Comparison of ENCODE assay signal across 19 cellular contexts in the genomic region with DNA sequence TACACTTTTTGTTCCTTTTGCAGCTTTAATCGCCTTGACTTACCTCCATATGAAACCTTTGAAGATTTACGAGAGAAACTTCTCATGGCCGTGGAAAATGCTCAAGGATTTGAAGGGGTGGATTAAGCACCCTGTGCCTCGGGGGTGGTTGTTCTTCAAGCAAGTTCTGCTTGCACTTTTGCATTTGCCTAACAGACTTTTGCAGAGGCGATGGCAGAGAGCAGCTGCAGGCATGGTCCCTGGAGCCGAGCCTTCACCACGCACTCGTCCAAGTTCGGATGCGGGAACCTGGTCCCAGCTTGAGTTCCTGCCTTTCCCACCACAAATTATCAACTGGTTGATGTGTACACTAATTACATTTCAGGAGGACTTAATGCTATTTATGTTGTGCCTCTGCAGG.
"Had no signal": no experiment of that assay in that cellular context is flagged by ENCODE, and none has a peak within 500 bp of the region (broad histone marks: within the 10 kb centered on the region; RNA-seq: fewer than 3 reads in every experiment).

No MANE protein-coding gene starts in this region.

- H3K27ac ChIP-seq: foreskin keratinocyte, heart left ventricle, prostate gland, stomach, thoracic aorta had no signal

- H3K4me3 ChIP-seq: heart left ventricle, prostate gland, stomach, thoracic aorta had no signal

- H3K36me3 ChIP-seq: thoracic aorta had no signal

- H3K36me3 Mint-ChIP-seq: immature natural killer cell; natural killer cell treated with Interleukin-12 subunit alpha and Interleukin-12 subunit beta and Interleukin-15 and Interleukin-18, amount 100 ng/mL, for 72 hours had no signal

- FAIRE-seq: bronchial epithelial cell, TTC549 had no signal

- H3K4me1 ChIP-seq: foreskin keratinocyte had no signal

- H3K9me3 ChIP-seq: heart left ventricle, prostate gland, stomach, thoracic aorta had no signal

- H3K27me3 Mint-ChIP-seq: activated CD4-positive, alpha-beta T cell treated with anti-CD3 and anti-CD28 coated beads, Interleukin-2, amount 10 ng/mL, durations not matched to agents 24 days and 14 days; activated naive CD8-positive, alpha-beta T cell treated with anti-CD3 and anti-CD28 coated beads, Interleukin-2, amount 50 U/mL, for 24 hours; dendritic cell treated with granulocyte-macrophage colony-stimulating factor and Interleukin-4, amounts not matched to agents 40 ng/mL and 50 ng/mL, for 4 days; natural killer cell treated with Interleukin-12 subunit alpha and Interleukin-12 subunit beta and Interleukin-15 and Interleukin-18, amount 100 ng/mL, for 72 hours had no signal

- H3K27ac Mint-ChIP-seq: activated CD4-positive, alpha-beta T cell treated with anti-CD3 and anti-CD28 coated beads, Interleukin-2, amount 10 ng/mL, durations not matched to agents 24 days and 14 days; activated CD8-positive, alpha-beta T cell treated with anti-CD3 and anti-CD28 coated beads, Interleukin-2, amount 10 ng/mL, durations not matched to agents 7 days and 5 days; activated naive CD8-positive, alpha-beta T cell treated with anti-CD3 and anti-CD28 coated beads, Interleukin-2, amount 50 U/mL, for 24 hours; dendritic cell treated with granulocyte-macrophage colony-stimulating factor and Interleukin-4, amounts not matched to agents 40 ng/mL and 50 ng/mL, for 4 days; immature natural killer cell; natural killer cell treated with Interleukin-12 subunit alpha and Interleukin-12 subunit beta and Interleukin-15 and Interleukin-18, amount 100 ng/mL, for 72 hours had no signal

- DNase-seq: activated CD4-positive, alpha-beta T cell treated with anti-CD3 and anti-CD28 coated beads, Interleukin-2, amount 10 ng/mL, durations not matched to agents 24 days and 14 days; activated CD4-positive, CD25-positive, alpha-beta regulatory T cell; activated CD8-positive, alpha-beta memory T cell treated with anti-CD3 and anti-CD28 coated beads, Interleukin-2, amount 50 U/mL, for 4 hours; activated CD8-positive, alpha-beta T cell treated with anti-CD3 and anti-CD28 coated beads, Interleukin-2, amount 10 ng/mL, durations not matched to agents 7 days and 5 days; activated naive CD4-positive, alpha-beta T cell; activated naive CD8-positive, alpha-beta T cell treated with anti-CD3 and anti-CD28 coated beads, Interleukin-2, amount 50 U/mL, for 24 hours; aorta; effector memory CD4-positive, alpha-beta T cell; foreskin keratinocyte; heart left ventricle; immature natural killer cell; stomach had no signal

- H3K27me3 ChIP-seq: foreskin keratinocyte, heart left ventricle, stomach had no signal

- H3K4me1 Mint-ChIP-seq: immature natural killer cell had no signal

- H3K9me3 Mint-ChIP-seq: activated CD4-positive, alpha-beta T cell treated with anti-CD3 and anti-CD28 coated beads, Interleukin-2, amount 10 ng/mL, durations not matched to agents 24 days and 14 days; activated naive CD8-positive, alpha-beta T cell treated with anti-CD3 and anti-CD28 coated beads, Interleukin-2, amount 50 U/mL, for 24 hours; dendritic cell treated with granulocyte-macrophage colony-stimulating factor and Interleukin-4, amounts not matched to agents 40 ng/mL and 50 ng/mL, for 4 days; immature natural killer cell; natural killer cell treated with Interleukin-12 subunit alpha and Interleukin-12 subunit beta and Interleukin-15 and Interleukin-18, amount 100 ng/mL, for 72 hours had no signal

- H3K4me3 Mint-ChIP-seq: activated CD4-positive, alpha-beta T cell treated with anti-CD3 and anti-CD28 coated beads, Interleukin-2, amount 10 ng/mL, durations not matched to agents 24 days and 14 days; activated CD8-positive, alpha-beta T cell treated with anti-CD3 and anti-CD28 coated beads, Interleukin-2, amount 10 ng/mL, durations not matched to agents 7 days and 5 days; activated naive CD8-positive, alpha-beta T cell treated with anti-CD3 and anti-CD28 coated beads, Interleukin-2, amount 50 U/mL, for 24 hours; dendritic cell treated with granulocyte-macrophage colony-stimulating factor and Interleukin-4, amounts not matched to agents 40 ng/mL and 50 ng/mL, for 4 days; immature natural killer cell; natural killer cell treated with Interleukin-12 subunit alpha and Interleukin-12 subunit beta and Interleukin-15 and Interleukin-18, amount 100 ng/mL, for 72 hours had no signal

- ATAC-seq: activated CD8-positive, alpha-beta T cell treated with anti-CD3 and anti-CD28 coated beads, Interleukin-2, amount 10 ng/mL, durations not matched to agents 7 days and 5 days; activated naive CD8-positive, alpha-beta T cell treated with anti-CD3 and anti-CD28 coated beads, Interleukin-2, amount 50 U/mL, for 24 hours; foreskin keratinocyte; heart left ventricle; natural killer cell treated with Interleukin-12 subunit alpha and Interleukin-12 subunit beta and Interleukin-15 and Interleukin-18, amount 100 ng/mL, for 72 hours; sciatic nerve had no signal
